Comparison of ENCODE assay signal across 23 cellular contexts in genomic region chr17:42345396-42346078, GRCh38. TPM values are rescaled to one million over a fixed set of nuclear protein-coding genes. Genes with fewer than 3 reads are reported as not detected.
A peak's percentile ranks its signal among the peaks of the same experiment; 100 is the strongest.
DNase-seq lines count a peak whose midpoint lies in the region; ATAC-seq, FAIRE-seq and TF ChIP-seq lines count a peak whose summit lies in the region.
"Had no signal": no experiment of that assay in that cellular context is flagged by ENCODE, and none has a peak within 500 bp of the region (broad histone marks: within the 10 kb centered on the region; RNA-seq: fewer than 3 reads in every experiment).

No MANE protein-coding gene starts in this region.

- H3K36me3 ChIP-seq in GM23338 (ENCODE audit: insufficient read depth) (peaks cover 15% of the 10 kb centered on the region), K562 (ENCODE audit: control insufficient read depth, insufficient read depth, low read length) (peaks cover 66% of the 10 kb centered on the region), neural cell (ENCODE audit: insufficient read depth, low read length) (peaks cover 3% of the 10 kb centered on the region)

- CTCF ChIA-PET in K562 (lab: Yijun Ruan, JAX; ENCODE audit: low intra/inter-chr PET ratio) = no interaction called here

- H3F3A ChIP-seq in GM23338 (replicated peaks; ENCODE audit: low read depth) (peaks cover 7% of the 10 kb centered on the region), neural cell (ENCODE audit: insufficient read depth, low read length, poor library complexity, severe bottlenecking) (no peaks in the 10 kb centered on the region)

- H3K9me1 ChIP-seq in K562 (ENCODE audit: control insufficient read depth, insufficient read depth, low read length) = peaks cover 3% of the 10 kb centered on the region

- H3K27ac ChIP-seq in GM23338 (ENCODE audit: low read depth) (peak overlapping the region; percentile 74; the same call in 1 of the 2 replicates), K562 (ENCODE audit: extremely low read depth, low read depth, low read length) (no peak overlapping the region), neural cell (ENCODE audit: low read length) (peak overlapping the region; percentile 64)
- H3K27ac ChIP-seq: HL-60, psoas muscle had no signal

- H4K20me1 ChIP-seq in GM23338 (replicated peaks; ENCODE audit: insufficient read depth) (peaks cover 4% of the 10 kb centered on the region; the same call in 1 of the 2 replicates), K562 (replicated peaks; ENCODE audit: control insufficient read depth, insufficient read depth, low read length) (no peaks in the 10 kb centered on the region), neural cell (ENCODE audit: insufficient read depth) (no peaks in the 10 kb centered on the region)

- BruUV-seq in K562 (replicated peaks; lab: Mats Ljungman, UMichigan) = no TSS peak

- H3K27me3 ChIP-seq in GM23338 (ENCODE audit: insufficient read depth) (no peaks in the 10 kb centered on the region), K562 (ENCODE audit: control insufficient read depth in 2 of 2, insufficient read depth in 2 of 2, low read length in 2 of 2) (no peaks in the 10 kb centered on the region), neural cell (ENCODE audit: insufficient read depth, low read depth, low read length) (no peaks in the 10 kb centered on the region)

- H2AFZ ChIP-seq in GM23338 (no peak overlapping the region), K562 (ENCODE audit: low read depth, low read length) (no peak overlapping the region), neural cell (ENCODE audit: low read depth, low read length) (no peak overlapping the region)

- H3K4me3 ChIP-seq in GM23338 = no peak overlapping the region
- no peak overlapping the region for H3K4me3 ChIP-seq in K562
- no peak overlapping the region for H3K4me3 ChIP-seq in neural cell (ENCODE audit: low read length)
- H3K4me3 ChIP-seq: psoas muscle, thoracic aorta had no signal

- in situ Hi-C loops in KBM-7 (cut with MboI; ENCODE audit: low pct_unique_long_range_greater_than_20kb, low sequenced_read_pairs) (no loop called here), K562 (cut with MboI) (no loop called here), GM13976 (cut with MboI; ENCODE audit: low sequenced_read_pairs, unreplicated experiment) (no loop called here)

- H3K4me2 ChIP-seq in GM23338 (no peak overlapping the region), K562 (ENCODE audit: insufficient read depth, low read length) (no peak overlapping the region), neural cell (ENCODE audit: low read length) (no peak overlapping the region)

- TF ChIP-seq CTCF in GM23338 (conservative IDR thresholded peaks at IDR 0.05; ENCODE audit: low read depth in 2 of 2) (no peak), K562 (IDR thresholded peaks at IDR 0.05 in 2 of 3, conservative IDR thresholded peaks at IDR 0.05 in 1 of 3; ENCODE audit: insufficient read depth in 2 of 3, low read depth in 1 of 3, low read length in 3 of 3) (no peak), neural cell (IDR thresholded peaks at IDR 0.05; ENCODE audit: poor library complexity, severe bottlenecking) (no peak), GM13976 (IDR thresholded peaks at IDR 0.05; ENCODE audit: borderline replicate concordance, control extremely low read depth, extremely low read depth, insufficient read depth, missing control alignments) (no peak)

- POLR2A ChIA-PET in K562 (lab: Yijun Ruan, JAX) = no interaction called here

- no peak for ATAC-seq in GM23338
- ATAC-seq in K562 = no peak
- ATAC-seq in GM21786 (IDR thresholded peaks at IDR 0.05; ENCODE audit: unreplicated experiment) = no peak
- ATAC-seq: activated CD8-positive, alpha-beta memory T cell treated with anti-CD3 and anti-CD28 coated beads, Interleukin-2, amount 10 ng/mL, durations not matched to agents 7 days and 5 days; natural killer cell treated with Interleukin-12 subunit alpha and Interleukin-12 subunit beta and Interleukin-15 and Interleukin-18, amount 100 ng/mL, for 72 hours; stimulated activated naive B cell treated with anti-CD40 and anti-IgM and Interleukin-4, amounts not matched to agents 10 μg/mL and 1 μg/mL and 100 μg/mL, for 72 hours; T-cell had no signal

- WGBS in K562 (ENCODE audit: insufficient coverage, low coverage, missing lambda C conversion rate) = 93% methylated on average over 13 of the region's 13 CpGs

- H3K36me3 Mint-ChIP-seq in GM23338 (ENCODE audit: low read depth) = peaks cover 58% of the 10 kb centered on the region

- H3K27me3 Mint-ChIP-seq in GM23338 (ENCODE audit: insufficient read depth, low read depth, poor library complexity) = peaks cover 3% of the 10 kb centered on the region
- H3K27me3 Mint-ChIP-seq: activated CD4-positive, alpha-beta T cell treated with anti-CD3 and anti-CD28 coated beads, Interleukin-2, amount 10 ng/mL, durations not matched to agents 24 days and 14 days; activated CD8-positive, alpha-beta memory T cell treated with anti-CD3 and anti-CD28 coated beads, Interleukin-2, amount 10 ng/mL, durations not matched to agents 7 days and 5 days; dendritic cell treated with granulocyte-macrophage colony-stimulating factor and Interleukin-4, amounts not matched to agents 40 ng/mL and 50 ng/mL, for 4 days; natural killer cell treated with Interleukin-12 subunit alpha and Interleukin-12 subunit beta and Interleukin-15 and Interleukin-18, amount 100 ng/mL, for 72 hours; stimulated activated naive B cell treated with anti-CD40 and anti-IgM and Interleukin-4, amounts not matched to agents 10 μg/mL and 1 μg/mL and 100 μg/mL, for 72 hours; T-cell had no signal

- H3K4me1 ChIP-seq in GM23338 (ENCODE audit: insufficient read depth) (peaks cover 6% of the 10 kb centered on the region; the same call in 1 of the 2 replicates), K562 (replicated peaks in 1 of 2; ENCODE audit: control insufficient read depth in 2 of 2, insufficient read depth in 2 of 2, low read length in 2 of 2) (no peaks in the 10 kb centered on the region; a peak in 1 of 5 replicates)

- H3K4me1 Mint-ChIP-seq in GM23338 = peaks cover 24% of the 10 kb centered on the region; the same call in 2 of the 3 replicates

- FAIRE-seq in K562 (lab: Jason Lieb, UNC) = peak; percentile 35

- TF ChIP-seq EP300 in K562 (IDR thresholded peaks at IDR 0.05; ENCODE audit: low read length) (no peak), neural cell (conservative IDR thresholded peaks at IDR 0.05; ENCODE audit: poor library complexity, severe bottlenecking) (no peak)

- no peak overlapping the region for H3K4me3 Mint-ChIP-seq in GM23338
- H3K4me3 Mint-ChIP-seq: activated CD4-positive, alpha-beta T cell treated with anti-CD3 and anti-CD28 coated beads, Interleukin-2, amount 10 ng/mL, durations not matched to agents 24 days and 14 days; activated CD8-positive, alpha-beta memory T cell treated with anti-CD3 and anti-CD28 coated beads, Interleukin-2, amount 10 ng/mL, durations not matched to agents 7 days and 5 days; CD14-positive monocyte; dendritic cell treated with granulocyte-macrophage colony-stimulating factor and Interleukin-4, amounts not matched to agents 40 ng/mL and 50 ng/mL, for 4 days; natural killer cell treated with Interleukin-12 subunit alpha and Interleukin-12 subunit beta and Interleukin-15 and Interleukin-18, amount 100 ng/mL, for 72 hours; stimulated activated naive B cell treated with anti-CD40 and anti-IgM and Interleukin-4, amounts not matched to agents 10 μg/mL and 1 μg/mL and 100 μg/mL, for 72 hours; T-cell had no signal

- H3K9me3 Mint-ChIP-seq in GM23338 = no peaks in the 10 kb centered on the region
- H3K9me3 Mint-ChIP-seq: CD14-positive monocyte; dendritic cell treated with granulocyte-macrophage colony-stimulating factor and Interleukin-4, amounts not matched to agents 40 ng/mL and 50 ng/mL, for 4 days; natural killer cell treated with Interleukin-12 subunit alpha and Interleukin-12 subunit beta and Interleukin-15 and Interleukin-18, amount 100 ng/mL, for 72 hours; stimulated activated naive B cell treated with anti-CD40 and anti-IgM and Interleukin-4, amounts not matched to agents 10 μg/mL and 1 μg/mL and 100 μg/mL, for 72 hours; T-cell had no signal

- TF ChIP-seq POLR2A in K562 (conservative IDR thresholded peaks at IDR 0.05) = no peak

- H3K79me2 ChIP-seq in GM23338 (replicated peaks; ENCODE audit: insufficient read depth) (peaks cover 30% of the 10 kb centered on the region), K562 (ENCODE audit: control insufficient read depth, insufficient read depth, low read length) (peaks cover 13% of the 10 kb centered on the region; the same call in 2 of the 3 replicates), neural cell (replicated peaks; ENCODE audit: insufficient read depth, low read length) (no peaks in the 10 kb centered on the region)

- H3K9ac ChIP-seq in K562 (ENCODE audit: insufficient read depth in 1 of 2, low read depth in 2 of 2, low read length in 2 of 2) (no peak overlapping the region), neural cell (ENCODE audit: low read length) (no peak overlapping the region)

- TF ChIP-seq RAD21 in K562 (CRISPR knock-in tag; conservative IDR thresholded peaks at IDR 0.05 in 1 of 2, IDR thresholded peaks at IDR 0.05 in 1 of 2) = no peak
- TF ChIP-seq RAD21 in neural cell (conservative IDR thresholded peaks at IDR 0.05) = no peak

- H3K9me2 ChIP-seq in GM23338 (ENCODE audit: insufficient read depth) (no peaks in the 10 kb centered on the region; the same call in 1 of the 2 replicates), neural cell (ENCODE audit: insufficient read depth, low read length) (no peaks in the 10 kb centered on the region)

- peak overlapping the region; percentile 69 for H3K27ac Mint-ChIP-seq in GM23338
- H3K27ac Mint-ChIP-seq: activated CD8-positive, alpha-beta memory T cell treated with anti-CD3 and anti-CD28 coated beads, Interleukin-2, amount 10 ng/mL, durations not matched to agents 7 days and 5 days; dendritic cell treated with granulocyte-macrophage colony-stimulating factor and Interleukin-4, amounts not matched to agents 40 ng/mL and 50 ng/mL, for 4 days; natural killer cell treated with Interleukin-12 subunit alpha and Interleukin-12 subunit beta and Interleukin-15 and Interleukin-18, amount 100 ng/mL, for 72 hours; T-cell had no signal

- DNase-seq in GM23338 (ENCODE audit: low spot score) = no peak
- peak; percentile 28 for DNase-seq in KBM-7
- DNase-seq in K562 (ENCODE audit: extremely low read depth in 1 of 4, low spot score in 3 of 4) = no peak
- DNase-seq in GM13976 (ENCODE audit: low spot score) = no peak
- no peak for DNase-seq in DMS114 treated with DMSO at 0.1 percent for 48 hours (lab: John Stamatoyannopoulos, UW; ENCODE audit: unreplicated experiment)
- no peak for DNase-seq in kidney tubule cell (ENCODE audit: low spot score)
- DNase-seq: activated CD4-positive, alpha-beta T cell treated with anti-CD3 and anti-CD28 coated beads, Interleukin-2, amount 10 ng/mL, durations not matched to agents 24 days and 14 days; activated CD8-positive, alpha-beta memory T cell treated with anti-CD3 and anti-CD28 coated beads, Interleukin-2, amount 10 ng/mL, durations not matched to agents 7 days and 5 days; activated effector memory CD4-positive, alpha-beta T cell treated with Interleukin-2 at 50 U/mL for 16 hours; NCI-H1436 treated with DMSO at 0.1 percent for 48 hours; NCI-H226; psoas muscle; SIG-M5; stimulated activated CD4-positive, alpha-beta T cell treated with anti-CD3 and anti-CD28 coated beads, Interleukin-1b, Interleukin-23, amount 100 ng/mL, for 48 hours; stimulated activated naive B cell treated with anti-CD40 and anti-IgM and Interleukin-4, amounts not matched to agents 10 μg/mL and 1 μg/mL and 100 μg/mL, for 72 hours; T-cell had no signal

- intact Hi-C loops in K562 (cut with micrococcal nuclease) = no loop called here

- no peaks in the 10 kb centered on the region for H3K9me3 ChIP-seq in K562 (replicated peaks; ENCODE audit: control insufficient read depth, insufficient read depth, low read depth, low read length)
- no peaks in the 10 kb centered on the region for H3K9me3 ChIP-seq in neural cell (ENCODE audit: low read length)
- H3K9me3 ChIP-seq: psoas muscle, thoracic aorta had no signal

RNA-seq across cellular contexts. Expression of gene STAT3, which starts 42.7 kb away (rescaled TPM):
- total RNA-seq in GM23338 (2014; rRNA removed; shearing (Covaris generic)) = 78.0 and 83.2 TPM in 2 replicates
- polyA plus RNA-seq in GM23338 (2016; fragmentation: Nextera tagmentation; extraction: Ambion mirVana) (41.7 and 49.5 TPM in 2 replicates), K562 (2011; rRNA removed) (90.0 and 120 TPM in 2 replicates), K562 (2014; fragmentation: Illumina TruSeq; extraction: Trizol) (179 and 180 TPM in 2 replicates), K562 (2014; fragmentation: Nextera tagmentation; extraction: Ambion mirVana) (100 to 1,000 TPM; 114 to 160 TPM), K562 (2014; rRNA removed) (120 and 134 TPM in 2 replicates), neural cell (24.2 and 25.5 TPM in 2 replicates)
- total RNA-seq in K562 (2011; cell fraction: chromatin; rRNA removed; ENCODE audit: low replicate concordance) = 176 and 210 TPM in 2 replicates
- 110 and 117 TPM in 2 replicates for total RNA-seq in K562 (2011; cell fraction: nucleolus; rRNA removed)
- total RNA-seq in K562 (2011; cell fraction: nucleoplasm; rRNA removed) = 145 and 167 TPM in 2 replicates
- total RNA-seq in K562 (2014; rRNA removed) (90.4 and 99.6 TPM in 2 replicates), K562 (2014; rRNA removed; fragmentation: Illumina TruSeq; extraction: Trizol) (108 and 115 TPM in 2 replicates), K562 (2015; rRNA removed; fragmentation: Illumina TruSeq; extraction: Trizol) (105 and 113 TPM in 2 replicates), K562 (2021) (120 and 133 TPM in 2 replicates)
- polyA plus RNA-seq in K562 (2011; cell fraction: cytosol; rRNA removed) = 83.3 and 125 TPM in 2 replicates
- 58.4 and 72.2 TPM in 2 replicates for polyA plus RNA-seq in K562 (2011; cell fraction: nucleus; rRNA removed)
- polyA plus RNA-seq in K562 (2012) = 160 and 179 TPM in 2 replicates
- polyA minus RNA-seq in K562 (2011; rRNA and poly(A)+ RNA removed) = 111 and 124 TPM in 2 replicates
- 68.3 and 70.2 TPM in 2 replicates for polyA minus RNA-seq in K562 (2011; cell fraction: cytosol; rRNA and poly(A)+ RNA removed)
- 35.3 and 48.0 TPM in 2 replicates for polyA minus RNA-seq in K562 (2011; cell fraction: nucleus; rRNA and poly(A)+ RNA removed)
- polyA minus RNA-seq in neural cell = 53.1 and 54.9 TPM in 2 replicates

RNA-seq across cellular contexts. Expression of gene STAT5A, which starts 57.2 kb away (rescaled TPM):
- 14.6 and 18.1 TPM in 2 replicates for total RNA-seq in GM23338 (2014; rRNA removed; shearing (Covaris generic))
- polyA plus RNA-seq in GM23338 (2016; fragmentation: Nextera tagmentation; extraction: Ambion mirVana) (2.3 and 2.4 TPM in 2 replicates), K562 (2011; rRNA removed) (131 and 196 TPM in 2 replicates), K562 (2014; fragmentation: Illumina TruSeq; extraction: Trizol) (379 and 415 TPM in 2 replicates), K562 (2014; fragmentation: Nextera tagmentation; extraction: Ambion mirVana) (10 to 100 TPM; 79.9 to 81.8 TPM), K562 (2014; rRNA removed) (239 and 248 TPM in 2 replicates), neural cell (0.08 and 0.28 TPM in 2 replicates)
- total RNA-seq in K562 (2011; cell fraction: chromatin; rRNA removed; ENCODE audit: low replicate concordance) = 251 and 757 TPM in 2 replicates
- total RNA-seq in K562 (2011; cell fraction: nucleolus; rRNA removed) = 428 and 505 TPM in 2 replicates
- total RNA-seq in K562 (2011; cell fraction: nucleoplasm; rRNA removed) = 262 and 311 TPM in 2 replicates
- total RNA-seq in K562 (2014; rRNA removed) (391 and 467 TPM in 2 replicates), K562 (2014; rRNA removed; fragmentation: Illumina TruSeq; extraction: Trizol) (156 and 174 TPM in 2 replicates), K562 (2015; rRNA removed; fragmentation: Illumina TruSeq; extraction: Trizol) (177 and 195 TPM in 2 replicates), K562 (2021) (377 and 414 TPM in 2 replicates)
- polyA plus RNA-seq in K562 (2011; cell fraction: cytosol; rRNA removed) = 76.7 and 247 TPM in 2 replicates
- 268 and 853 TPM in 2 replicates for polyA plus RNA-seq in K562 (2011; cell fraction: nucleus; rRNA removed)
- polyA plus RNA-seq in K562 (2012) = 303 and 408 TPM in 2 replicates
- polyA minus RNA-seq in K562 (2011; rRNA and poly(A)+ RNA removed) = 114 and 250 TPM in 2 replicates
- polyA minus RNA-seq in K562 (2011; cell fraction: cytosol; rRNA and poly(A)+ RNA removed) = 124 and 299 TPM in 2 replicates
- polyA minus RNA-seq in K562 (2011; cell fraction: nucleus; rRNA and poly(A)+ RNA removed) = 105 and 217 TPM in 2 replicates
- polyA minus RNA-seq in neural cell = 0.58 and 1.5 TPM in 2 replicates

Comparison
In these comparisons a context has a peak if more than half of its experiments do, and no peak if none do; other contexts are left out.
1. RNA of gene STAT5A, which starts 57.2 kb away (polyA plus RNA-seq): 76.7 to 853 TPM in K562; 2.3 to 2.4 TPM in GM23338 and 0.08 to 0.28 TPM in neural cell; every median in the first group is over 10 times any median in the second.